Comparison of ENCODE assay signal across 16 cellular contexts in genomic region chr16:30636599-30636998, GRCh38.
"Had no signal": no experiment of that assay in that cellular context is flagged by ENCODE, and none has a peak within 500 bp of the region (broad histone marks: within the 10 kb centered on the region; RNA-seq: fewer than 3 reads in every experiment).

No MANE protein-coding gene starts in this region.

- H3K27me3 Mint-ChIP-seq: central memory CD8-positive, alpha-beta T cell had no signal

- H3K27ac Mint-ChIP-seq: nephron progenitor cell had no signal

- H3K36me3 ChIP-seq: lower lobe of right lung, tibial nerve, WERI-Rb-1 had no signal

- H3K4me3 ChIP-seq: lower lobe of right lung, tibial nerve had no signal

- DNase-seq: activated CD4-positive, alpha-beta T cell treated with anti-CD3 and anti-CD28 coated beads for 1 hour; activated CD8-positive, alpha-beta memory T cell treated with anti-CD3 and anti-CD28 coated beads for 24 hours; aorta; cortex of kidney; effector CD4-positive, alpha-beta T cell; head of caudate nucleus; lower lobe of right lung; nephron progenitor cell; occipital lobe; stimulated activated CD8-positive, alpha-beta memory T cell treated with anti-CD3 and anti-CD28 coated beads, Interleukin-4, amount 100 ng/mL, for 48 hours; stimulated activated naive CD4-positive, alpha-beta T cell; substantia nigra; T-helper 2 cell; WERI-Rb-1 had no signal

- H3K9me3 ChIP-seq: lower lobe of right lung, tibial nerve had no signal

- H3K27me3 ChIP-seq: tibial nerve had no signal

- H3K9me3 Mint-ChIP-seq: central memory CD8-positive, alpha-beta T cell; nephron progenitor cell had no signal

- H3K27ac ChIP-seq: lower lobe of right lung, tibial nerve, WERI-Rb-1 had no signal

- H3K4me3 Mint-ChIP-seq: central memory CD8-positive, alpha-beta T cell had no signal
